Comparison of ENCODE assay signal across 8 cellular contexts in the genomic region with DNA sequence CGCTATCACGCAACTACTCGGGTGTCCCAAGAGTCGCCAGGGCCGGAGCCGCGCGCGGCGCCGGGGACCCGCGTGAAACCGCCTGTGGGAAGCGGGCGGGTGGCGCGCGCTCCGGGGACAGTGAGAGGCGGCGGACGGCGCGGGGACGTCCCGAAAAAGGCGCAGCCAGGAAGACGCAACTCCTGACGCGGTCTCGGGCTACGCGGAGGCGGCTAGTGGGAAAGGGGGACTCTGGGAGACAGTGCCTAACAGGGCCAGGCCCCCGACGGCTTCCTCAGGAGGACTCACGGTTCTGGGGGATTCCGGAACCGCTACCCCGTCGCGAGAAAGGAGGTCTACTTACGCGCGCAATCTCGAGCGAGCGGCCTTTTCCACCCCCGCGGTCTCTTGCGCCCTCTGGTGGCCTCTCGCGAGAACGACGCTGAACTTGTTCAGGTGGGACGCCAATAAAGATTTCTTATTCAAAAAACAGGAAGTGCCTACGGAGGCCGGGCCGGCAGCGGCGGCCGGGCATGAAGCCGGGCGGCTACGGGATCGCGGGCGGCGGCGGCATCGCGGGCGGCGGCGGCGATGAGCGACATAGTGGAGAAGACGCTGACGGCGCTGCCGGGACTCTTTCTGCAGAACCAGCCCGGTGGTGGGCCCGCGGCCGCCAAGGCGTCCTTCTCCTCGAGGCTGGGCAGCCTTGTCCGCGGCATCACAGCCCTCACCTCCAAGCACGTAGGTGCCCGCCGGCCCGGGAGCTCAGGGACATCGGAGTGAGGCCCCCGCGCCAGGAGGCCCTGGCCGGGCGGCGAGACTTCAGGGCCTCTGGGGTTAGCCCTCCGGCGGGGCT. TPM values are rescaled to one million over a fixed set of nuclear protein-coding genes. Genes with fewer than 3 reads are reported as not detected.
DNase-seq lines count a peak whose midpoint lies in the region; ATAC-seq and TF ChIP-seq lines count a peak whose summit lies in the region.

A gene (plus strand): TSS at position 475 of the 835 bp plus-strand sequence. CDS start 96 bp downstream, at position 571.

- H3K79me2 ChIP-seq in DOHH2 (ENCODE audit: control insufficient read depth, low read length) (peaks cover 50% of the 10 kb centered on the region), KMS-11 (ENCODE audit: insufficient read depth, low read depth) (peaks cover 16% of the 10 kb centered on the region; the same call in 1 of the 2 replicates)

- H3K9me3 Mint-ChIP-seq in activated T-cell treated with anti-CD3 and anti-CD28 coated beads, Interleukin-2, amount 50 U/mL, for 24 hours = no peaks in the 10 kb centered on the region

- H3K9ac ChIP-seq in KMS-11 (peak within 1 kb of the TSS; percentile 83), muscle layer of colon (ENCODE audit: low read length) (peak within 1 kb of the TSS; percentile 83)

- peak within 1 kb of the TSS; percentile 89 for H2AFZ ChIP-seq in KMS-11 (ENCODE audit: low read depth)

- TF ChIP-seq CTCF in DOHH2 (IDR thresholded peaks at IDR 0.05; ENCODE audit: low read depth, low read length, poor library complexity, severe bottlenecking) = peak; percentile 80
- peak; percentile 85 for TF ChIP-seq CTCF in KMS-11 (conservative IDR thresholded peaks at IDR 0.05; ENCODE audit: low read depth, low read length)

- peak within 1 kb of the TSS; percentile 59 for H3K27ac ChIP-seq in DOHH2 (ENCODE audit: low read depth, low read length)
- peak within 1 kb of the TSS; percentile 49 for H3K27ac ChIP-seq in KMS-11
- peak within 1 kb of the TSS; percentile 92 to 93 for H3K27ac ChIP-seq in esophagus (ENCODE audit: low read depth in 2 of 2, low read length in 1 of 2)
- H3K27ac ChIP-seq in muscle layer of colon (ENCODE audit: low read depth, low read length) = peak within 1 kb of the TSS; percentile 87

- H4K20me1 ChIP-seq in DOHH2 (ENCODE audit: control insufficient read depth, insufficient read depth, low read depth, low read length) = no peaks in the 10 kb centered on the region
- no peaks in the 10 kb centered on the region for H4K20me1 ChIP-seq in KMS-11 (ENCODE audit: insufficient read depth)

- no peaks in the 10 kb centered on the region for H3K9me2 ChIP-seq in DOHH2 (replicated peaks; ENCODE audit: control insufficient read depth, low read length)

- WGBS in esophagus, 2 donors = 0 to 1% methylated on average over 102 of the region's 102 CpGs

- H3K4me2 ChIP-seq in DOHH2 (ENCODE audit: low read length) = peak within 1 kb of the TSS; percentile 92
- peak within 1 kb of the TSS; percentile 98 for H3K4me2 ChIP-seq in KMS-11

- peaks cover 30% of the 10 kb centered on the region for H3K4me1 ChIP-seq in DOHH2 (ENCODE audit: control insufficient read depth, low read length)
- H3K4me1 ChIP-seq in KMS-11 (ENCODE audit: low read depth, poor library complexity, severe bottlenecking) = peaks cover 18% of the 10 kb centered on the region
- H3K4me1 ChIP-seq in esophagus (ENCODE audit: control insufficient read depth in 2 of 2, insufficient read depth in 2 of 2, low read length in 1 of 2) = peaks cover 0 to 5% of the 10 kb centered on the region in 2 donors
- peaks cover 11% of the 10 kb centered on the region for H3K4me1 ChIP-seq in muscle layer of colon (ENCODE audit: insufficient read depth, low read length)

- DNase-seq in activated T-cell treated with anti-CD3 and anti-CD28 coated beads, Interleukin-2, amount 50 U/mL, for 24 hours = peak; percentile 96
- DNase-seq in stimulated activated CD8-positive, alpha-beta memory T cell treated with anti-CD3 and anti-CD28 coated beads, Interleukin-7, amount 100 ng/mL, for 1 hour (ENCODE audit: low read depth in 2 of 2) = peak; percentile 92

- H3K27me3 Mint-ChIP-seq in activated T-cell treated with anti-CD3 and anti-CD28 coated beads, Interleukin-2, amount 50 U/mL, for 24 hours = no peaks in the 10 kb centered on the region

- H3K36me3 ChIP-seq in DOHH2 (ENCODE audit: control insufficient read depth, low read length) = peaks cover 27% of the 10 kb centered on the region
- 0 out of 2 replicates have a peak, but pooled peaks cover 4% of the 10 kb centered on the region for H3K36me3 ChIP-seq in KMS-11 (ENCODE audit: insufficient read depth)
- H3K36me3 ChIP-seq in esophagus (ENCODE audit: control insufficient read depth in 2 of 2, insufficient read depth in 2 of 2, low read length in 1 of 2) = no peaks in the 10 kb centered on the region
- H3K36me3 ChIP-seq in muscle layer of colon (ENCODE audit: insufficient read depth, low read length) = no peaks in the 10 kb centered on the region

- peaks cover 4% of the 10 kb centered on the region; the same call in 1 of the 2 replicates for H3F3A ChIP-seq in DOHH2 (ENCODE audit: control insufficient read depth, insufficient read depth)

- no peaks in the 10 kb centered on the region for H3K9me3 ChIP-seq in DOHH2 (ENCODE audit: control insufficient read depth, insufficient read depth, low read length)
- H3K9me3 ChIP-seq in esophagus (ENCODE audit: control insufficient read depth in 2 of 2, insufficient read depth in 1 of 2, low read depth in 1 of 2, low read length in 1 of 2) = no peaks in the 10 kb centered on the region
- no peaks in the 10 kb centered on the region for H3K9me3 ChIP-seq in muscle layer of colon (ENCODE audit: low read length)

- H3K4me1 Mint-ChIP-seq in activated T-cell treated with anti-CD3 and anti-CD28 coated beads, Interleukin-2, amount 50 U/mL, for 24 hours (ENCODE audit: low read depth) = peaks cover 33% of the 10 kb centered on the region

- H3K27me3 ChIP-seq in DOHH2 (ENCODE audit: control insufficient read depth, low read length) (no peaks in the 10 kb centered on the region), KMS-11 (ENCODE audit: insufficient read depth, low read depth) (no peaks in the 10 kb centered on the region), esophagus (ENCODE audit: control insufficient read depth in 1 of 2, insufficient read depth in 2 of 2, low read length in 2 of 2) (no peaks in the 10 kb centered on the region), muscle layer of colon (ENCODE audit: control insufficient read depth in 1 of 2, insufficient read depth in 2 of 2, low read length in 2 of 2) (no peaks in the 10 kb centered on the region)

- H3K36me3 Mint-ChIP-seq in activated T-cell treated with anti-CD3 and anti-CD28 coated beads, Interleukin-2, amount 50 U/mL, for 24 hours (ENCODE audit: low read depth) = peaks cover 45% of the 10 kb centered on the region

- peak; percentile 48 for ATAC-seq in GM21737 (IDR thresholded peaks at IDR 0.05; ENCODE audit: unreplicated experiment)

- peak within 1 kb of the TSS; percentile 93 for H3K4me3 ChIP-seq in DOHH2 (ENCODE audit: low read length)
- no peak within 1 kb of the TSS for H3K4me3 ChIP-seq in KMS-11 (IDR thresholded peaks at IDR 0.05; ENCODE audit: insufficient read depth, low read depth, low read length)
- peak within 1 kb of the TSS; percentile 78 to 90 for H3K4me3 ChIP-seq in esophagus (ENCODE audit: low read depth in 1 of 2, low read length in 2 of 2)
- H3K4me3 ChIP-seq in muscle layer of colon (ENCODE audit: low read depth in 1 of 2, low read length in 2 of 2) = peak within 1 kb of the TSS; percentile 93 to 98

- peak within 1 kb of the TSS; percentile 99 for H3K27ac Mint-ChIP-seq in activated T-cell treated with anti-CD3 and anti-CD28 coated beads, Interleukin-2, amount 50 U/mL, for 24 hours

- peak within 1 kb of the TSS; percentile 85 for H3K4me3 Mint-ChIP-seq in activated T-cell treated with anti-CD3 and anti-CD28 coated beads, Interleukin-2, amount 50 U/mL, for 24 hours

TF ChIP-seq in PFSK-1, 5 proteins besides CTCF, POLR2A, EP300 and RAD21:
- peak; percentile 84 for TF ChIP-seq POLR2AphosphoS5 (IDR thresholded peaks at IDR 0.05; ENCODE audit: low read depth, low read length)
- TF ChIP-seq, protein P1, sequence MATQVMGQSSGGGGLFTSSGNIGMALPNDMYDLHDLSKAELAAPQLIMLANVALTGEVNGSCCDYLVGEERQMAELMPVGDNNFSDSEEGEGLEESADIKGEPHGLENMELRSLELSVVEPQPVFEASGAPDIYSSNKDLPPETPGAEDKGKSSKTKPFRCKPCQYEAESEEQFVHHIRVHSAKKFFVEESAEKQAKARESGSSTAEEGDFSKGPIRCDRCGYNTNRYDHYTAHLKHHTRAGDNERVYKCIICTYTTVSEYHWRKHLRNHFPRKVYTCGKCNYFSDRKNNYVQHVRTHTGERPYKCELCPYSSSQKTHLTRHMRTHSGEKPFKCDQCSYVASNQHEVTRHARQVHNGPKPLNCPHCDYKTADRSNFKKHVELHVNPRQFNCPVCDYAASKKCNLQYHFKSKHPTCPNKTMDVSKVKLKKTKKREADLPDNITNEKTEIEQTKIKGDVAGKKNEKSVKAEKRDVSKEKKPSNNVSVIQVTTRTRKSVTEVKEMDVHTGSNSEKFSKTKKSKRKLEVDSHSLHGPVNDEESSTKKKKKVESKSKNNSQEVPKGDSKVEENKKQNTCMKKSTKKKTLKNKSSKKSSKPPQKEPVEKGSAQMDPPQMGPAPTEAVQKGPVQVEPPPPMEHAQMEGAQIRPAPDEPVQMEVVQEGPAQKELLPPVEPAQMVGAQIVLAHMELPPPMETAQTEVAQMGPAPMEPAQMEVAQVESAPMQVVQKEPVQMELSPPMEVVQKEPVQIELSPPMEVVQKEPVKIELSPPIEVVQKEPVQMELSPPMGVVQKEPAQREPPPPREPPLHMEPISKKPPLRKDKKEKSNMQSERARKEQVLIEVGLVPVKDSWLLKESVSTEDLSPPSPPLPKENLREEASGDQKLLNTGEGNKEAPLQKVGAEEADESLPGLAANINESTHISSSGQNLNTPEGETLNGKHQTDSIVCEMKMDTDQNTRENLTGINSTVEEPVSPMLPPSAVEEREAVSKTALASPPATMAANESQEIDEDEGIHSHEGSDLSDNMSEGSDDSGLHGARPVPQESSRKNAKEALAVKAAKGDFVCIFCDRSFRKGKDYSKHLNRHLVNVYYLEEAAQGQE (IDR thresholded peaks at IDR 0.05; ENCODE audit: insufficient read depth in 1 of 2, low read depth in 2 of 2, low read length in 2 of 2) = peak in 1 of 2 experiments; percentile 39; a peak in 1 of 4 replicates
- TF ChIP-seq SIN3A (IDR thresholded peaks at IDR 0.05; ENCODE audit: borderline replicate concordance, insufficient read depth, low read length) = peak; percentile 88; the same call in 1 of the 2 replicates
- peak; percentile 73; the same call in 1 of the 2 replicates for TF ChIP-seq TAF1 (IDR thresholded peaks at IDR 0.05; ENCODE audit: borderline replicate concordance, insufficient read depth, low read length)
- no peak for TF ChIP-seq FOXP2 (optimal IDR thresholded peaks at IDR 0.05; ENCODE audit: borderline replicate concordance, extremely low read depth, extremely low read length, insufficient read depth)

RNA-seq across cellular contexts. Expression of the gene that starts here (rescaled TPM):
- 2.8 TPM for polyA plus RNA-seq in PFSK-1 (2012; ENCODE audit: insufficient read length, low read depth)
- polyA plus RNA-seq in esophagus = 1 to 10 TPM; 2.8 to 3.8 TPM
